Comparison of ENCODE assay signal across 27 cellular contexts in the genomic region with DNA sequence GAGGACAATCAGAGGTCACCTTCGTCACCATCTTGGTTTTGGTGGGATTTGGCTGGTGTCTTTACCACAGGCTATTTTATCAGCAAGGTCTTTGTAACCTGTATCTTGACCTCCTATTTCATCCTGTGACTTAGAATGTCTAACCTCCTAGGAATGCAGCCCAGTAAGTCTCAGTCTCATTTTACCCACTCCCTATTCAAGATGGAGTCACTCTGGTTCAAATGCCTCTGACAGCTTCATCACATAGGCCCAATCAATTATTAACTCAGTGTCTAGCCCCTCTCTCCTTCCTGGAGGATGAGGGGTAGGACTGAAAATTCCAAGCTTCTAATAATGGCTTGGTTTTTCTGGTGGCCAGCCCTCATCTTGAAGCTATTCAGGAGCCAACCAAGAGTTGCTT.
"Had no signal": no experiment of that assay in that cellular context is flagged by ENCODE, and none has a peak within 500 bp of the region (broad histone marks: within the 10 kb centered on the region; RNA-seq: fewer than 3 reads in every experiment).

No MANE protein-coding gene starts in this region.

- H3K27me3 Mint-ChIP-seq: progenitor cell of endocrine pancreas had no signal

- H3K4me3 ChIP-seq: ovary, psoas muscle, right lobe of liver, sigmoid colon, stomach, thoracic aorta, thyroid gland, tibial nerve, upper lobe of left lung, vagina had no signal

- H3K4me3 Mint-ChIP-seq: natural killer cell treated with Interleukin-12 subunit alpha and Interleukin-12 subunit beta and Interleukin-15 and Interleukin-18, amount 100 ng/mL, for 72 hours; nephron progenitor cell; neural crest cell; stimulated activated effector memory CD8-positive, alpha-beta T cell treated with anti-CD3 and anti-CD28 coated beads, Interleukin-12 subunit alpha, Interleukin-12 subunit beta, amount 100 ng/mL, for 72 hours; stimulated activated naive B cell treated with anti-CD40 and anti-IgM and Interleukin-4, amounts not matched to agents 10 μg/mL and 1 μg/mL and 100 μg/mL, for 72 hours; stimulated activated naive CD8-positive, alpha-beta T cell treated with anti-CD3 and anti-CD28 coated beads, Interleukin-15, Interleukin-2, amounts not matched to agents 100 ng/mL and 50 ng/mL, for 24 hours had no signal

- H3K27me3 ChIP-seq: ovary, right lobe of liver, sigmoid colon, stomach, thyroid gland, tibial nerve, upper lobe of left lung, vagina had no signal

- H3K36me3 ChIP-seq: ovary, right lobe of liver, sigmoid colon, stomach, thoracic aorta, thyroid gland, tibial nerve, upper lobe of left lung, vagina had no signal

- FAIRE-seq: small intestine, urothelium cell line had no signal

- H3K36me3 Mint-ChIP-seq: stimulated activated effector memory CD8-positive, alpha-beta T cell treated with anti-CD3 and anti-CD28 coated beads, Interleukin-12 subunit alpha, Interleukin-12 subunit beta, amount 100 ng/mL, for 72 hours had no signal

- H3K27ac Mint-ChIP-seq: natural killer cell treated with Interleukin-12 subunit alpha and Interleukin-12 subunit beta and Interleukin-15 and Interleukin-18, amount 100 ng/mL, for 72 hours; nephron progenitor cell; progenitor cell of endocrine pancreas; stimulated activated effector memory CD8-positive, alpha-beta T cell treated with anti-CD3 and anti-CD28 coated beads, Interleukin-12 subunit alpha, Interleukin-12 subunit beta, amount 100 ng/mL, for 72 hours; stimulated activated naive B cell treated with anti-CD40 and anti-IgM and Interleukin-4, amounts not matched to agents 10 μg/mL and 1 μg/mL and 100 μg/mL, for 72 hours; stimulated activated naive CD8-positive, alpha-beta T cell treated with anti-CD3 and anti-CD28 coated beads, Interleukin-15, Interleukin-2, amounts not matched to agents 100 ng/mL and 50 ng/mL, for 24 hours had no signal

- ATAC-seq: natural killer cell treated with Interleukin-12 subunit alpha and Interleukin-12 subunit beta and Interleukin-15 and Interleukin-18, amount 100 ng/mL, for 72 hours; psoas muscle; right cardiac atrium; right lobe of liver; stimulated activated effector memory CD8-positive, alpha-beta T cell treated with anti-CD3 and anti-CD28 coated beads, Interleukin-12 subunit alpha, Interleukin-12 subunit beta, amount 100 ng/mL, for 72 hours; stimulated activated naive B cell treated with anti-CD40 and anti-IgM and Interleukin-4, amounts not matched to agents 10 μg/mL and 1 μg/mL and 100 μg/mL, for 72 hours had no signal

- H3K4me1 Mint-ChIP-seq: neural crest cell; stimulated activated effector memory CD8-positive, alpha-beta T cell treated with anti-CD3 and anti-CD28 coated beads, Interleukin-12 subunit alpha, Interleukin-12 subunit beta, amount 100 ng/mL, for 72 hours; stimulated activated naive B cell treated with anti-CD40 and anti-IgM and Interleukin-4, amounts not matched to agents 10 μg/mL and 1 μg/mL and 100 μg/mL, for 72 hours had no signal

- DNase-seq: nephron progenitor cell; occipital lobe; ovary; posterior cingulate gyrus; psoas muscle; right cardiac atrium; right lobe of liver; sigmoid colon; small intestine; stimulated activated CD4-positive, alpha-beta T cell treated with anti-CD3 and anti-CD28 coated beads, Interleukin-15, amount 100 ng/mL, for 24 hours; stimulated activated CD4-positive, alpha-beta T cell treated with anti-CD3 and anti-CD28 coated beads, Interleukin-2, amount 100 ng/mL, for 24 hours; stimulated activated CD4-positive, alpha-beta T cell treated with anti-CD3 and anti-CD28 coated beads, Interleukin-2, amount 100 ng/mL, for 48 hours; stimulated activated CD4-positive, alpha-beta T cell treated with anti-CD3 and anti-CD28 coated beads, Interleukin-4, amount 100 ng/mL, for 24 hours; stimulated activated naive B cell treated with anti-CD40 and anti-IgM and Interleukin-4, amounts not matched to agents 10 μg/mL and 1 μg/mL and 100 μg/mL, for 72 hours; stimulated activated naive CD4-positive, alpha-beta T cell treated with Interleukin-2 at 50 U/mL for 16 hours; stomach; thyroid gland; upper lobe of left lung had no signal
